25 cellular contexts compared by ENCODE assay signal in the genomic region with DNA sequence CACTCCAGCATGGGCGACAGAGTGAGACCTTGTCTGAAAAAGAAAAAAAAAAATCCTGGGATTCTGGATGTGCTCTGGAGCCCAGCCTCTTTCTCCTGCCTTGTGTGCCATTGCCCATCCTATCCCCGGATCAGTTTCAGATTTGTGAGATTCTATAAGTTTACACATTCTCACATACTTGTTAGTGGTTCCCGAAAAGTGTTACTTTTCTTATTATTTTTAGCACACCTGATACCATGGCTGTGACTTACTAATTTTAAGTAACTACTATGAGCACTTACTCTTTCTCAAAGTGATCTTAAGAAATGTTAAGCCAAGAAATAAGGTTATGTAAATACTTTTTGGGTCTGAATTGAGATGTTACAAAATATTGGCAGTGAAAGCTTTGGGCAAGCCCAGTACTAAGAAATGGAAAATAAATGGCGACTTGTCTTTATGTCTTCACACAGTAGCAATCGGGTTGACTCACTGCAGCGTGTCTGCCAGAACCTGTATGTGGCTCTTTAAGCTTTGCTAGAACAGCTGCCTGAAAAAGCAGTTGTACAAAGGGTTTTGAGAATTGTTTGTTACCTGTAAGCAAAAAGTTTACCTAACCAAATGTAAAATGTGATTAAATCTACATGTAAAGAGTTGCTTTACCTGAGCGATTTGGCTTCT.
DNase-seq lines count a peak whose midpoint lies in the region; ATAC-seq, FAIRE-seq and TF ChIP-seq lines count a peak whose summit lies in the region.
"Had no signal": no experiment of that assay in that cellular context is flagged by ENCODE, and none has a peak within 500 bp of the region (broad histone marks: within the 10 kb centered on the region; RNA-seq: fewer than 3 reads in every experiment).

No MANE protein-coding gene starts in this region.

- POLR2A ChIA-PET in T-cell (lab: Charles Lee), result interaction anchor here (0.6 kb wide), 2 partner anchors 104 to 180 kb away, joined by 4 to 5 read pairs; no protein-coding TSS in a partner anchor

- H3K27ac Mint-ChIP-seq in T-cell, result peak overlapping the region; percentile 97
- H3K27ac Mint-ChIP-seq: activated CD8-positive, alpha-beta T cell treated with anti-CD3 and anti-CD28 coated beads for 36 hours; T-helper 2 cell treated with Interferon-gamma antibody and Interleukin-4, amounts not matched to agents 5 μg/mL and 100 μg/mL, for 36 hours had no signal

- H3K27ac ChIP-seq in tibial artery, result peak overlapping the region; percentile 1 to 62
- H3K27ac ChIP-seq: KMS-11, SJSA1 had no signal

- ATAC-seq in T-cell (replicated peaks in 1 of 4), result no peak
- ATAC-seq in GM18867 (IDR thresholded peaks at IDR 0.05; ENCODE audit: unreplicated experiment), result no peak
- ATAC-seq: activated CD8-positive, alpha-beta T cell treated with anti-CD3 and anti-CD28 coated beads for 36 hours had no signal

- DNase-seq in T-cell (no peak), bronchial epithelial cell (ENCODE audit: low read depth) (peak; percentile 82), iris pigment epithelial cell (ENCODE audit: low read depth) (peak; percentile 65), tibial artery (no peak), NCI-H1930 (lab: John Stamatoyannopoulos, UW) (no peak), GM19239 (ENCODE audit: insufficient read length, low spot score) (no peak)
- DNase-seq: activated CD4-positive, CD25-positive, alpha-beta regulatory T cell; activated CD8-positive, alpha-beta T cell treated with anti-CD3 and anti-CD28 coated beads for 36 hours; activated naive CD4-positive, alpha-beta T cell treated with Interleukin-2 at 50 U/mL for 16 hours; activated T-cell treated with anti-CD3 and anti-CD28 coated beads, Interleukin-2, amount 50 U/mL, for 1 hour; COR-L47; DND-41; effector CD8-positive, alpha-beta T cell; NCI-H2029 treated with DMSO at 0.1 percent for 48 hours; Peyer's patch; stimulated activated CD4-positive, alpha-beta T cell treated with anti-CD3 and anti-CD28 coated beads, Interleukin-15, amount 100 ng/mL, for 24 hours; substantia nigra had no signal

- H3K27me3 Mint-ChIP-seq in T-cell, result no peaks in the 10 kb centered on the region
- H3K27me3 Mint-ChIP-seq: activated CD8-positive, alpha-beta T cell treated with anti-CD3 and anti-CD28 coated beads for 36 hours had no signal

- H3K4me3 ChIP-seq in bronchial epithelial cell (ENCODE audit: low read depth, low read length), result no peak overlapping the region
- H3K4me3 ChIP-seq in tibial artery, result no peak overlapping the region
- H3K4me3 ChIP-seq: ascending aorta, Peyer's patch, right atrium auricular region, SJSA1 had no signal

- intact Hi-C loops in tibial artery (cut with DNase I; ENCODE audit: low total_unique reads), result no loop called here

- TF ChIP-seq CTCF in bronchial epithelial cell (IDR thresholded peaks at IDR 0.05; ENCODE audit: insufficient read depth, low read length, severe bottlenecking), result no peak
- TF ChIP-seq CTCF in tibial artery (IDR thresholded peaks at IDR 0.05), result no peak

- H3K36me3 ChIP-seq in bronchial epithelial cell (ENCODE audit: control insufficient read depth, insufficient read depth, low read length) (peaks cover 1% of the 10 kb centered on the region), tibial artery (peaks cover 5 to 13% (median 6%) of the 10 kb centered on the region in 3 donors)
- H3K36me3 ChIP-seq: Peyer's patch had no signal

- peaks cover 58 to 77% (median 76%) of the 10 kb centered on the region in 3 donors for H3K4me1 Mint-ChIP-seq in T-cell

- H3K4me3 Mint-ChIP-seq in T-cell, result no peak overlapping the region
- H3K4me3 Mint-ChIP-seq: activated CD8-positive, alpha-beta T cell treated with anti-CD3 and anti-CD28 coated beads for 36 hours; T-helper 2 cell treated with Interferon-gamma antibody and Interleukin-4, amounts not matched to agents 5 μg/mL and 100 μg/mL, for 36 hours had no signal

- no peaks in the 10 kb centered on the region for H3K27me3 ChIP-seq in bronchial epithelial cell (ENCODE audit: control insufficient read depth, insufficient read depth, low read length)
- no peaks in the 10 kb centered on the region for H3K27me3 ChIP-seq in tibial artery
- H3K27me3 ChIP-seq: ascending aorta, Peyer's patch, right atrium auricular region, SJSA1 had no signal

- H3K9me3 Mint-ChIP-seq in T-cell, result no peaks in the 10 kb centered on the region
- H3K9me3 Mint-ChIP-seq: activated CD8-positive, alpha-beta T cell treated with anti-CD3 and anti-CD28 coated beads for 36 hours; T-helper 2 cell treated with Interferon-gamma antibody and Interleukin-4, amounts not matched to agents 5 μg/mL and 100 μg/mL, for 36 hours had no signal

- no peaks in the 10 kb centered on the region for H3K9me3 ChIP-seq in tibial artery
- H3K9me3 ChIP-seq: ascending aorta, Peyer's patch, right atrium auricular region, SJSA1 had no signal

- no peak for FAIRE-seq in bronchial epithelial cell (lab: Jason Lieb, UNC)
- FAIRE-seq in GM19239 (lab: Jason Lieb, UNC), result no peak
- FAIRE-seq: H54, islet of Langerhans had no signal

- peaks cover 26% of the 10 kb centered on the region for H3K36me3 Mint-ChIP-seq in T-cell

- CTCF ChIA-PET in T-cell (lab: Charles Lee), result no interaction called here

- peaks cover 0 to 43% (median 18%) of the 10 kb centered on the region in 4 donors for H3K4me1 ChIP-seq in tibial artery

Comparison
In these comparisons a context has a peak if more than half of its experiments do, and no peak if none do; other contexts are left out.
1. DNase-seq: peak in bronchial epithelial cell (single experiment) and iris pigment epithelial cell (single experiment); none in T-cell (0 of 34), tibial artery (0 of 2), NCI-H1930 (0 of 2) and GM19239 (single experiment).